In genomic region chr9:24090566-24090965, GRCh38 we compare ENCODE assay signal across 25 cellular contexts.
DNase-seq lines count a peak whose midpoint lies in the region; ATAC-seq and TF ChIP-seq lines count a peak whose summit lies in the region.
"Had no signal": no experiment of that assay in that cellular context is flagged by ENCODE, and none has a peak within 500 bp of the region (broad histone marks: within the 10 kb centered on the region; RNA-seq: fewer than 3 reads in every experiment).

No MANE protein-coding gene starts in this region.

- H3K79me1 ChIP-seq in H9 (ENCODE audit: insufficient read depth, low read depth, low read length, poor library complexity, severe bottlenecking) (no peaks in the 10 kb centered on the region), mesendoderm (ENCODE audit: low read length) (no peaks in the 10 kb centered on the region)

- no peak overlapping the region for H3K14ac ChIP-seq in H9 (ENCODE audit: insufficient read depth, low read length)

- H3K56ac ChIP-seq in H9 (ENCODE audit: insufficient read length, low read depth, low read length) (no peak overlapping the region), mesendoderm (ENCODE audit: low read length) (no peak overlapping the region)

- H4K20me1 ChIP-seq in H9 (ENCODE audit: control insufficient read depth, insufficient read depth, insufficient read length): no peaks in the 10 kb centered on the region
- no peaks in the 10 kb centered on the region for H4K20me1 ChIP-seq in OCI-LY3 (ENCODE audit: insufficient read depth, low read length)

- H3K36me3 Mint-ChIP-seq in H9 (ENCODE audit: insufficient read depth in 1 of 3, low read depth in 3 of 3): peaks cover 1 to 13% (median 5%) of the 10 kb centered on the region in 3 experiments; a peak in 5 of 7 replicates
- H3K36me3 Mint-ChIP-seq: activated naive CD4-positive, alpha-beta T cell treated with anti-CD3 and anti-CD28 coated beads, Interleukin-2, amount 50 U/mL, for 24 hours had no signal

- H3K9me3 Mint-ChIP-seq in H9: peaks cover 9 to 13% of the 10 kb centered on the region in 2 experiments

- H3K4me1 ChIP-seq in H9 (ENCODE audit: insufficient read depth, low read length) (no peaks in the 10 kb centered on the region), OCI-LY3 (ENCODE audit: low read length) (no peaks in the 10 kb centered on the region), mesendoderm (ENCODE audit: control insufficient read depth, low read depth, low read length) (no peaks in the 10 kb centered on the region)
- H3K4me1 ChIP-seq: breast epithelium had no signal

- DNase-seq in COLO829 (ENCODE audit: low spot score) (peak; percentile 2), H9 (no peak), mesendoderm (peak; percentile 1), globus pallidus (ENCODE audit: low spot score) (no peak)
- DNase-seq: activated CD8-positive, alpha-beta T cell treated with anti-CD3 and anti-CD28 coated beads for 36 hours; C1 segment of cervical spinal cord; Calu3; glutamatergic neuron; left ventricle myocardium superior; midbrain; naive thymus-derived CD4-positive, alpha-beta T cell; NCI-H1048; NCI-H2029; NCI-H446; retina; small intestine; T-helper 2 cell had no signal

- no peaks in the 10 kb centered on the region for H3K9me3 ChIP-seq in H9 (ENCODE audit: control insufficient read depth, low read depth, low read length)
- H3K9me3 ChIP-seq in OCI-LY3 (ENCODE audit: insufficient read depth, low read length): no peaks in the 10 kb centered on the region

- H2BK12ac ChIP-seq in H9 (ENCODE audit: insufficient read length, low read depth, low read length): no peak overlapping the region

- H3K4me3 Mint-ChIP-seq in H9: no peak overlapping the region
- H3K4me3 Mint-ChIP-seq: activated CD8-positive, alpha-beta T cell treated with anti-CD3 and anti-CD28 coated beads for 36 hours; activated naive CD4-positive, alpha-beta T cell treated with anti-CD3 and anti-CD28 coated beads, Interleukin-2, amount 50 U/mL, for 24 hours; activated T-helper 17 cell treated with anti-CD3 and anti-CD28 coated beads, Interleukin-2, amount 50 U/mL, for 72 hours; naive thymus-derived CD4-positive, alpha-beta T cell had no signal

- H3K27ac Mint-ChIP-seq in H9: no peak overlapping the region
- H3K27ac Mint-ChIP-seq: activated CD8-positive, alpha-beta T cell treated with anti-CD3 and anti-CD28 coated beads for 36 hours; activated naive CD4-positive, alpha-beta T cell treated with anti-CD3 and anti-CD28 coated beads, Interleukin-2, amount 50 U/mL, for 24 hours; activated T-helper 17 cell treated with anti-CD3 and anti-CD28 coated beads, Interleukin-2, amount 50 U/mL, for 72 hours; naive thymus-derived CD4-positive, alpha-beta T cell had no signal

- no peak overlapping the region for H3K27ac ChIP-seq in H9 (ENCODE audit: insufficient read length, low read depth, low read length)
- no peak overlapping the region for H3K27ac ChIP-seq in OCI-LY3 (ENCODE audit: low read length)
- H3K27ac ChIP-seq in mesendoderm (ENCODE audit: low read depth, low read length): no peak overlapping the region
- H3K27ac ChIP-seq: breast epithelium, epithelial cell of prostate, SK-N-MC had no signal

- H3K36me3 ChIP-seq in OCI-LY3 (replicated peaks; ENCODE audit: low read depth, low read length): no peaks in the 10 kb centered on the region
- no peaks in the 10 kb centered on the region for H3K36me3 ChIP-seq in mesendoderm (ENCODE audit: control insufficient read depth, insufficient read depth, low read length)
- H3K36me3 ChIP-seq: breast epithelium had no signal

- H3K23ac ChIP-seq in H9 (ENCODE audit: insufficient read length, low read depth, low read length) (no peak overlapping the region), mesendoderm (ENCODE audit: low read length) (no peak overlapping the region)

- H3T11ph ChIP-seq in H9 (ENCODE audit: low read length): no peak overlapping the region

- no peak overlapping the region for H2AFZ ChIP-seq in H9 (ENCODE audit: low read length)
- no peak overlapping the region for H2AFZ ChIP-seq in OCI-LY3 (ENCODE audit: low read depth, low read length)

- no peaks in the 10 kb centered on the region for H3K4me1 Mint-ChIP-seq in H9
- H3K4me1 Mint-ChIP-seq: activated naive CD4-positive, alpha-beta T cell treated with anti-CD3 and anti-CD28 coated beads, Interleukin-2, amount 50 U/mL, for 24 hours; activated T-helper 17 cell treated with anti-CD3 and anti-CD28 coated beads, Interleukin-2, amount 50 U/mL, for 72 hours; naive thymus-derived CD4-positive, alpha-beta T cell had no signal

- no peak overlapping the region for H3K4me3 ChIP-seq in OCI-LY3 (ENCODE audit: low read length)
- H3K4me3 ChIP-seq in mesendoderm (ENCODE audit: low read length): no peak overlapping the region
- H3K4me3 ChIP-seq: breast epithelium, SK-N-MC had no signal

- H2BK120ac ChIP-seq in H9 (ENCODE audit: low read depth, low read length, poor library complexity, severe bottlenecking) (no peak overlapping the region), mesendoderm (ENCODE audit: low read depth, low read length) (no peak overlapping the region)

- H3K18ac ChIP-seq in H9 (ENCODE audit: insufficient read length, low read depth, low read length): no peak overlapping the region
- H3K18ac ChIP-seq in mesendoderm (ENCODE audit: low read length): no peak overlapping the region

- TF ChIP-seq CTCF in H9 (conservative IDR thresholded peaks at IDR 0.05) (peak; percentile 43; the same call in 2 of the 3 replicates), OCI-LY3 (IDR thresholded peaks at IDR 0.05; ENCODE audit: low read depth, low read length) (peak; percentile 48)

- H2BK5ac ChIP-seq in H9 (ENCODE audit: insufficient read length, low read length) (no peak overlapping the region), mesendoderm (ENCODE audit: low read length) (no peak overlapping the region)

- no peak overlapping the region for H2BK15ac ChIP-seq in H9 (ENCODE audit: low read depth, low read length)
- H2BK15ac ChIP-seq in mesendoderm (replicated peaks; ENCODE audit: low read depth): no peak overlapping the region

- no peak overlapping the region for H3K4ac ChIP-seq in H9 (ENCODE audit: low read depth, low read length)
- H3K4ac ChIP-seq in mesendoderm (ENCODE audit: low read depth, low read length): no peak overlapping the region

- H3K27me3 ChIP-seq in H9 (ENCODE audit: insufficient read depth, low read length): no peaks in the 10 kb centered on the region
- no peaks in the 10 kb centered on the region for H3K27me3 ChIP-seq in OCI-LY3 (ENCODE audit: low read depth, low read length)
- no peaks in the 10 kb centered on the region for H3K27me3 ChIP-seq in mesendoderm (ENCODE audit: insufficient read depth, low read length, poor library complexity)
- H3K27me3 ChIP-seq: breast epithelium had no signal

- no peaks in the 10 kb centered on the region for H3K27me3 Mint-ChIP-seq in H9 (ENCODE audit: low read depth)
- H3K27me3 Mint-ChIP-seq: activated CD8-positive, alpha-beta T cell treated with anti-CD3 and anti-CD28 coated beads for 36 hours; activated naive CD4-positive, alpha-beta T cell treated with anti-CD3 and anti-CD28 coated beads, Interleukin-2, amount 50 U/mL, for 24 hours; activated T-helper 17 cell treated with anti-CD3 and anti-CD28 coated beads, Interleukin-2, amount 50 U/mL, for 72 hours; naive thymus-derived CD4-positive, alpha-beta T cell had no signal

- H2AK5ac ChIP-seq in H9 (ENCODE audit: insufficient read length, low read length) (no peak overlapping the region), mesendoderm (ENCODE audit: low read length) (no peak overlapping the region)

- H3K23me2 ChIP-seq in H9 (ENCODE audit: insufficient read length, low read depth, low read length, poor library complexity, severe bottlenecking): no peaks in the 10 kb centered on the region

- H3K4me2 ChIP-seq in H9 (ENCODE audit: insufficient read depth, insufficient read length, low read length): no peak overlapping the region
- no peak overlapping the region for H3K4me2 ChIP-seq in OCI-LY3 (ENCODE audit: low read length)
- no peak overlapping the region for H3K4me2 ChIP-seq in mesendoderm (ENCODE audit: low read length)

- no peak overlapping the region for H2BK20ac ChIP-seq in H9 (ENCODE audit: low read depth, low read length, poor library complexity, severe bottlenecking)

- H4K8ac ChIP-seq in H9 (replicated peaks; ENCODE audit: insufficient read length, low read depth, low read length) (no peak overlapping the region), mesendoderm (ENCODE audit: low read depth, low read length) (no peak overlapping the region)

- no peak overlapping the region for H4K5ac ChIP-seq in H9 (ENCODE audit: insufficient read length, low read depth, low read length)
- H4K5ac ChIP-seq in mesendoderm (ENCODE audit: low read length): no peak overlapping the region

- no peak overlapping the region for H4K91ac ChIP-seq in H9 (ENCODE audit: insufficient read length, low read depth, low read length)

- WGBS in H9 (ENCODE audit: extremely low coverage, insufficient read length, low lambda C conversion rate): no CpG with 5 or more reads among the region's 6 CpGs
- no CpG with 5 or more reads among the region's 6 CpGs for WGBS in mesendoderm (ENCODE audit: extremely low coverage, insufficient coverage, low lambda C conversion rate)

- ATAC-seq in HG02642 (IDR thresholded peaks at IDR 0.05; ENCODE audit: poor library complexity, unreplicated experiment) (no peak), HG02884 (IDR thresholded peaks at IDR 0.05; ENCODE audit: unreplicated experiment) (no peak)
- ATAC-seq: activated CD8-positive, alpha-beta T cell treated with anti-CD3 and anti-CD28 coated beads for 36 hours; activated T-helper 17 cell treated with anti-CD3 and anti-CD28 coated beads, Interleukin-2, amount 50 U/mL, for 72 hours; left ventricle myocardium superior; naive thymus-derived CD4-positive, alpha-beta T cell had no signal

- no peaks in the 10 kb centered on the region for H3K79me2 ChIP-seq in H9 (ENCODE audit: insufficient read depth, low read length)
- no peaks in the 10 kb centered on the region for H3K79me2 ChIP-seq in OCI-LY3 (ENCODE audit: low read length)
- H3K79me2 ChIP-seq in mesendoderm (ENCODE audit: control insufficient read depth, insufficient read depth, low read length): no peaks in the 10 kb centered on the region

- no peak overlapping the region for H3K9ac ChIP-seq in H9 (ENCODE audit: extremely low read depth, insufficient read length, low read length)
- no peak overlapping the region for H3K9ac ChIP-seq in OCI-LY3 (ENCODE audit: low read length)
- H3K9ac ChIP-seq in mesendoderm (ENCODE audit: low read length): no peak overlapping the region

Comparison
In these comparisons a context has a peak if more than half of its experiments do, and no peak if none do; other contexts are left out.
1. DNase-seq: peak in COLO829 (single experiment) and mesendoderm (single experiment); none in H9 (single experiment) and globus pallidus (single experiment).